In the genomic region with DNA sequence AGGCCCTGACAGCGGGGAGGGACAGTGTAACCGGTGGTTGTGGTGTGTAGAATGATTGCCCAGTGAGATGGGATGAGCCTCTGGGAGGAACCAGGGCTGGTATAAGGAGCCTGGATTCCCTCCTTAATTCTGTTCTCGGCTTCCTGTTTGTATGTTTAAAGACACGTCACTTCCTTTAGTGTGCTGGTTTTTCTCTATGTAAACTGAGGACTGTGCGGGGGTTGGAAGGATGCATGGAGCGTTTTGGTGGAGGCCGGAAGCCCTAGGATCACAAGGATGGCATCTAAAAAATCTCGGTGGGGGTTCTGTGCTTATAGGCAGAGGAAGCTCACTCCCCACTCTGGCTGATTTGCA, we compare ENCODE assay signal across 8 cellular contexts. TPM values are rescaled to one million over a fixed set of nuclear protein-coding genes. Genes with fewer than 3 reads are reported as not detected.
DNase-seq lines count a peak whose midpoint lies in the region; ATAC-seq and TF ChIP-seq lines count a peak whose summit lies in the region.

No MANE protein-coding gene starts in this region.

- peak overlapping the region; percentile 93 for H3K27ac Mint-ChIP-seq in activated naive CD4-positive, alpha-beta T cell treated with anti-CD3 and anti-CD28 coated beads for 36 hours

- H3K4me1 ChIP-seq in lower lobe of right lung, result peaks cover 62% of the 10 kb centered on the region

- peak overlapping the region; percentile 77 for H3K4me3 Mint-ChIP-seq in activated naive CD4-positive, alpha-beta T cell treated with anti-CD3 and anti-CD28 coated beads for 36 hours

- ATAC-seq in lower lobe of right lung, result peak in 1 of 2 donors; percentile 10
- no peak for ATAC-seq in GM18868 (IDR thresholded peaks at IDR 0.05; ENCODE audit: unreplicated experiment)
- ATAC-seq in HG03460 (IDR thresholded peaks at IDR 0.05; ENCODE audit: unreplicated experiment), result no peak

- no peaks in the 10 kb centered on the region for H3K9me3 ChIP-seq in lower lobe of right lung

- H3K27me3 Mint-ChIP-seq in activated naive CD4-positive, alpha-beta T cell treated with anti-CD3 and anti-CD28 coated beads for 36 hours (ENCODE audit: low read depth), result peaks cover 8% of the 10 kb centered on the region

- peaks cover 11% of the 10 kb centered on the region for H3K36me3 Mint-ChIP-seq in activated naive CD4-positive, alpha-beta T cell treated with anti-CD3 and anti-CD28 coated beads for 36 hours (ENCODE audit: low read depth)

- no peaks in the 10 kb centered on the region for H3K36me3 ChIP-seq in lower lobe of right lung

- CTCF ChIA-PET in activated naive CD4-positive, alpha-beta T cell treated with anti-CD3 and anti-CD28 coated beads for 36 hours (lab: Charles Lee), result interaction anchor here (1.2 kb wide), 1 partner anchor 130 kb away, joined by 4 read pairs; no protein-coding TSS in a partner anchor

- DNase-seq in activated naive CD4-positive, alpha-beta T cell treated with anti-CD3 and anti-CD28 coated beads for 36 hours, result no peak
- no peak for DNase-seq in activated naive CD4-positive, alpha-beta T cell treated with anti-CD3 and anti-CD28 coated beads, Interleukin-2, amount 50 U/mL, for 16 hours
- DNase-seq in NCI-H226 (peak; percentile 89), cardiac fibroblast (ENCODE audit: low read depth in 2 of 2) (peak; percentile 78 to 80), lower lobe of right lung (no peak), NCI-H1092 treated with DMSO at 0.1 percent for 48 hours (lab: John Stamatoyannopoulos, UW) (no peak)

- TF ChIP-seq CTCF in cardiac fibroblast (IDR thresholded peaks at IDR 0.05; ENCODE audit: low read depth, low read length) (no peak), lower lobe of right lung (IDR thresholded peaks at IDR 0.05) (no peak)

- peak overlapping the region; percentile 85 to 89 for H3K4me3 ChIP-seq in cardiac fibroblast (replicated peaks in 1 of 2; ENCODE audit: low read depth in 2 of 2, low read length in 2 of 2)
- H3K4me3 ChIP-seq in lower lobe of right lung, result peak overlapping the region; percentile 77

- H3K4me1 Mint-ChIP-seq in activated naive CD4-positive, alpha-beta T cell treated with anti-CD3 and anti-CD28 coated beads for 36 hours (ENCODE audit: low read depth), result peaks cover 67% of the 10 kb centered on the region

- intact Hi-C loops in activated naive CD4-positive, alpha-beta T cell treated with anti-CD3 and anti-CD28 coated beads for 36 hours (cut with micrococcal nuclease), result loop anchor here (1.0 kb wide), 2 partner anchors 15 to 260 kb away; partner anchors contain the start of gene ASB6
- intact Hi-C loops in lower lobe of right lung (cut with DNase I), result no loop called here

- H3K9me3 Mint-ChIP-seq in activated naive CD4-positive, alpha-beta T cell treated with anti-CD3 and anti-CD28 coated beads for 36 hours, result no peaks in the 10 kb centered on the region

- H3K27me3 ChIP-seq in lower lobe of right lung (ENCODE audit: low read depth), result no peaks in the 10 kb centered on the region

- peak overlapping the region; percentile 87 for H3K27ac ChIP-seq in lower lobe of right lung

RNA-seq across cellular contexts. Expression of gene NTMT1, which starts 1.0 kb away (rescaled TPM):
- total RNA-seq in activated naive CD4-positive, alpha-beta T cell treated with anti-CD3 and anti-CD28 coated beads for 36 hours, result 10 to 100 TPM; 58.6 to 59.3 TPM
- total RNA-seq in lower lobe of right lung, result 25.1 TPM

RNA-seq across cellular contexts. Expression of gene C9orf50, which starts 6.0 kb away (rescaled TPM):
- not detected for total RNA-seq in activated naive CD4-positive, alpha-beta T cell treated with anti-CD3 and anti-CD28 coated beads for 36 hours
- total RNA-seq in lower lobe of right lung, result not detected

RNA-seq across cellular contexts. Expression of gene ASB6, which starts 15.0 kb away (rescaled TPM):
- total RNA-seq in activated naive CD4-positive, alpha-beta T cell treated with anti-CD3 and anti-CD28 coated beads for 36 hours, result 10 to 100 TPM; 13.0 to 13.8 TPM
- 14.6 TPM for total RNA-seq in lower lobe of right lung

RNA-seq across cellular contexts. Expression of gene PRRX2, which starts 38.5 kb away (rescaled TPM):
- total RNA-seq in activated naive CD4-positive, alpha-beta T cell treated with anti-CD3 and anti-CD28 coated beads for 36 hours, result under 1 TPM; 0.69 to 0.83 TPM
- total RNA-seq in lower lobe of right lung, result 2.5 TPM

Comparison
In these comparisons a context has a peak if more than half of its experiments do, and no peak if none do; other contexts are left out.
1. DNase-seq: peak in NCI-H226 (single experiment) and cardiac fibroblast (2 of 2); none in activated naive CD4-positive, alpha-beta T cell treated with anti-CD3 and anti-CD28 coated beads for 36 hours (single experiment), activated naive CD4-positive, alpha-beta T cell treated with anti-CD3 and anti-CD28 coated beads, Interleukin-2, amount 50 U/mL, for 16 hours (single experiment), lower lobe of right lung (single experiment) and NCI-H1092 treated with DMSO at 0.1 percent for 48 hours (single experiment).